In genomic region chr1:243751506-243751905, GRCh38 we compare ENCODE assay signal across 25 cellular contexts.
A peak's percentile ranks its signal among the peaks of the same experiment; 100 is the strongest.
DNase-seq lines count a peak whose midpoint lies in the region; ATAC-seq, FAIRE-seq and TF ChIP-seq lines count a peak whose summit lies in the region.
"Had no signal": no experiment of that assay in that cellular context is flagged by ENCODE, and none has a peak within 500 bp of the region (broad histone marks: within the 10 kb centered on the region; RNA-seq: fewer than 3 reads in every experiment).

No MANE protein-coding gene starts in this region.

- peak overlapping the region; percentile 48 for H3K27ac Mint-ChIP-seq in activated CD4-positive, alpha-beta T cell treated with anti-CD3 and anti-CD28 coated beads for 36 hours
- peak overlapping the region; percentile 5 to 87 for H3K27ac Mint-ChIP-seq in effector memory CD8-positive, alpha-beta T cell
- H3K27ac Mint-ChIP-seq in neural crest cell (ENCODE audit: unreplicated experiment), result peak overlapping the region; percentile 5
- H3K27ac Mint-ChIP-seq: activated T-helper 1 cell treated with anti-CD3 and anti-CD28 coated beads, Interleukin-12 subunit alpha, Interleukin-12 subunit beta, Interleukin-2, Interleukin-4 antibody, amounts not matched to agents 30 ng/mL and 10 ng/mL and 1 ng/mL, durations not matched to agents 14 hours and 24 hours and 36 hours; mesothelial cell of epicardium; stimulated activated naive CD8-positive, alpha-beta T cell treated with anti-CD3 and anti-CD28 coated beads, Interleukin-15, amount 100 ng/mL, for 72 hours had no signal

- peaks cover 46% of the 10 kb centered on the region for H3K4me1 Mint-ChIP-seq in activated CD4-positive, alpha-beta T cell treated with anti-CD3 and anti-CD28 coated beads for 36 hours
- H3K4me1 Mint-ChIP-seq in effector memory CD8-positive, alpha-beta T cell (ENCODE audit: low read depth in 2 of 2), result peaks cover 11 to 54% of the 10 kb centered on the region in 2 donors
- peaks cover 43% of the 10 kb centered on the region for H3K4me1 Mint-ChIP-seq in neural crest cell

- intact Hi-C loops in activated CD4-positive, alpha-beta T cell treated with anti-CD3 and anti-CD28 coated beads for 36 hours (cut with DNase I, micrococcal nuclease), result no loop called here

- H3K4me3 Mint-ChIP-seq in activated CD4-positive, alpha-beta T cell treated with anti-CD3 and anti-CD28 coated beads for 36 hours, result no peak overlapping the region
- H3K4me3 Mint-ChIP-seq in effector memory CD8-positive, alpha-beta T cell, result no peak overlapping the region
- no peak overlapping the region for H3K4me3 Mint-ChIP-seq in neural crest cell
- H3K4me3 Mint-ChIP-seq: activated T-helper 1 cell treated with anti-CD3 and anti-CD28 coated beads, Interleukin-12 subunit alpha, Interleukin-12 subunit beta, Interleukin-2, Interleukin-4 antibody, amounts not matched to agents 30 ng/mL and 10 ng/mL and 1 ng/mL, durations not matched to agents 14 hours and 24 hours and 36 hours; mesothelial cell of epicardium; naive B cell; stimulated activated naive CD8-positive, alpha-beta T cell treated with anti-CD3 and anti-CD28 coated beads, Interleukin-15, amount 100 ng/mL, for 72 hours had no signal

- H3K27me3 Mint-ChIP-seq in activated CD4-positive, alpha-beta T cell treated with anti-CD3 and anti-CD28 coated beads for 36 hours, result no peaks in the 10 kb centered on the region
- no peaks in the 10 kb centered on the region for H3K27me3 Mint-ChIP-seq in effector memory CD8-positive, alpha-beta T cell
- no peaks in the 10 kb centered on the region for H3K27me3 Mint-ChIP-seq in neural crest cell (ENCODE audit: low read depth)
- H3K27me3 Mint-ChIP-seq: naive B cell; stimulated activated naive CD8-positive, alpha-beta T cell treated with anti-CD3 and anti-CD28 coated beads, Interleukin-15, amount 100 ng/mL, for 72 hours had no signal

- H3K9me3 Mint-ChIP-seq in activated CD4-positive, alpha-beta T cell treated with anti-CD3 and anti-CD28 coated beads for 36 hours (ENCODE audit: low read depth), result no peaks in the 10 kb centered on the region
- no peaks in the 10 kb centered on the region for H3K9me3 Mint-ChIP-seq in effector memory CD8-positive, alpha-beta T cell
- H3K9me3 Mint-ChIP-seq in neural crest cell, result no peaks in the 10 kb centered on the region
- H3K9me3 Mint-ChIP-seq: activated T-helper 1 cell treated with anti-CD3 and anti-CD28 coated beads, Interleukin-12 subunit alpha, Interleukin-12 subunit beta, Interleukin-2, Interleukin-4 antibody, amounts not matched to agents 30 ng/mL and 10 ng/mL and 1 ng/mL, durations not matched to agents 14 hours and 24 hours and 36 hours; mesothelial cell of epicardium; naive B cell; stimulated activated naive CD8-positive, alpha-beta T cell treated with anti-CD3 and anti-CD28 coated beads, Interleukin-15, amount 100 ng/mL, for 72 hours had no signal

- no peaks in the 10 kb centered on the region for H3K36me3 Mint-ChIP-seq in activated CD4-positive, alpha-beta T cell treated with anti-CD3 and anti-CD28 coated beads for 36 hours (ENCODE audit: low read depth)
- no peaks in the 10 kb centered on the region for H3K36me3 Mint-ChIP-seq in effector memory CD8-positive, alpha-beta T cell (ENCODE audit: insufficient read depth)
- no peaks in the 10 kb centered on the region for H3K36me3 Mint-ChIP-seq in neural crest cell (ENCODE audit: low read depth)
- H3K36me3 Mint-ChIP-seq: mesothelial cell of epicardium, naive B cell had no signal

- CTCF ChIA-PET in activated CD4-positive, alpha-beta T cell treated with anti-CD3 and anti-CD28 coated beads for 36 hours (lab: Charles Lee), result interaction anchor here (0.6 to 1.7 kb wide), 9 partner anchors 13 to 410 kb away, joined by 3 to 6 read pairs (median 3); no protein-coding TSS in a partner anchor

- DNase-seq in activated CD4-positive, alpha-beta T cell treated with anti-CD3 and anti-CD28 coated beads for 36 hours, result no peak
- no peak for DNase-seq in activated CD4-positive, alpha-beta T cell treated with anti-CD3 and anti-CD28 coated beads for 1 hour
- DNase-seq in effector memory CD8-positive, alpha-beta T cell, result no peak
- DNase-seq in neural crest cell (ENCODE audit: low read depth, low spot score), result no peak
- no peak for DNase-seq in inferior parietal cortex (ENCODE audit: extremely low spot score)
- no peak for DNase-seq in GM19240 (ENCODE audit: insufficient read length, low spot score)
- DNase-seq: activated CD4-positive, alpha-beta T cell treated with anti-CD3 and anti-CD28 coated beads for 4 hours; activated naive CD4-positive, alpha-beta T cell treated with anti-CD3 and anti-CD28 coated beads, Interleukin-2, amount 50 U/mL, for 16 hours; aorta; Caco-2; DND-41; hippocampal formation; KG1; left ventricle myocardium superior; MG63; naive B cell; NCI-H2081 treated with DMSO at 0.1 percent for 48 hours; stimulated activated naive CD8-positive, alpha-beta T cell treated with anti-CD3 and anti-CD28 coated beads, Interleukin-15, amount 100 ng/mL, for 72 hours; T-helper 2 cell had no signal

- no peak for TF ChIP-seq CTCF in neural crest cell (conservative IDR thresholded peaks at IDR 0.05)

- no peak for ATAC-seq in activated CD4-positive, alpha-beta T cell treated with anti-CD3 and anti-CD28 coated beads for 36 hours
- ATAC-seq in effector memory CD8-positive, alpha-beta T cell (replicated peaks), result no peak
- ATAC-seq in GM21529 (IDR thresholded peaks at IDR 0.05; ENCODE audit: unreplicated experiment), result no peak
- ATAC-seq: gastroesophageal sphincter; left ventricle myocardium superior; stimulated activated naive CD8-positive, alpha-beta T cell treated with anti-CD3 and anti-CD28 coated beads, Interleukin-15, amount 100 ng/mL, for 72 hours had no signal

- POLR2A ChIA-PET in activated CD4-positive, alpha-beta T cell treated with anti-CD3 and anti-CD28 coated beads for 36 hours (lab: Charles Lee), result no interaction called here

- peak; percentile 15 for FAIRE-seq in G401.6 (lab: Jason Lieb, UNC)
- FAIRE-seq: endometrium had no signal
